14 cellular contexts compared by ENCODE assay signal in the genomic region with DNA sequence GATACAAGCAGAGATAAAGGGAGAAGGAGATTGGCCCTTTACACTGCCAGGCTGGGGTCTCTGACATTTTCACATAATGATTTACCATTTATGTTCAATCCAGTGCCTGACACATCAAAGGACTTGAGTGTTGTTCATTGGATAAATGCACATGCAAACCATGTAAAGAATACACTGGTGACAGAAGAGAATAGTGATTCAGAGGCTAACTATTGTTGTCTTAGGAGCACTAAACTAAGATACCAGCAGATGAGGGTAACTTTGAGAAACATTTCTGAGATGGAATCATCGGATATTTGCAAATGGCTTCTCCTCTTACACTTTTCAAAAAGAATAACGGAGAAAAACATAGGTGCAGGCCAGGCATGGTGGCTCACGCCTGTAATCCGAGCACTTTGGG.
"Had no signal": no experiment of that assay in that cellular context is flagged by ENCODE, and none has a peak within 500 bp of the region (broad histone marks: within the 10 kb centered on the region; RNA-seq: fewer than 3 reads in every experiment).

No MANE protein-coding gene starts in this region.

- H3K36me3 ChIP-seq: left ventricle myocardium inferior, prostate gland, upper lobe of right lung, WERI-Rb-1 had no signal

- H3K27ac ChIP-seq: left ventricle myocardium inferior, prostate gland, upper lobe of right lung, WERI-Rb-1 had no signal

- H3K9me3 ChIP-seq: left ventricle myocardium inferior, prostate gland, upper lobe of right lung had no signal

- ATAC-seq: activated CD8-positive, alpha-beta T cell treated with anti-CD3 and anti-CD28 coated beads, Interleukin-2, amount 10 ng/mL, durations not matched to agents 7 days and 5 days; natural killer cell; sciatic nerve; upper lobe of right lung had no signal

- H3K4me3 ChIP-seq: left ventricle myocardium inferior, prostate gland, upper lobe of right lung had no signal

- H3K27me3 ChIP-seq: upper lobe of right lung had no signal

- H3K4me1 ChIP-seq: left ventricle myocardium inferior, prostate gland, upper lobe of right lung had no signal

- DNase-seq: activated CD4-positive, alpha-beta T cell treated with anti-CD3 and anti-CD28 coated beads for 4 hours; activated CD8-positive, alpha-beta T cell treated with anti-CD3 and anti-CD28 coated beads, Interleukin-2, amount 10 ng/mL, durations not matched to agents 7 days and 5 days; activated naive CD4-positive, alpha-beta T cell treated with anti-CD3 and anti-CD28 coated beads for 36 hours; effector memory CD4-positive, alpha-beta T cell; erythroblast; left ventricle myocardium inferior; natural killer cell; stimulated activated CD4-positive, alpha-beta T cell treated with anti-CD3 and anti-CD28 coated beads, Interleukin-12 subunit alpha, Interleukin-12 subunit beta, amount 100 ng/mL, for 4 hours; stimulated activated CD8-positive, alpha-beta memory T cell treated with anti-CD3 and anti-CD28 coated beads, Interleukin-4, amount 100 ng/mL, for 48 hours; T1000; upper lobe of right lung; WERI-Rb-1 had no signal
